ENCODE assay signal across 10 cellular contexts in the genomic region with DNA sequence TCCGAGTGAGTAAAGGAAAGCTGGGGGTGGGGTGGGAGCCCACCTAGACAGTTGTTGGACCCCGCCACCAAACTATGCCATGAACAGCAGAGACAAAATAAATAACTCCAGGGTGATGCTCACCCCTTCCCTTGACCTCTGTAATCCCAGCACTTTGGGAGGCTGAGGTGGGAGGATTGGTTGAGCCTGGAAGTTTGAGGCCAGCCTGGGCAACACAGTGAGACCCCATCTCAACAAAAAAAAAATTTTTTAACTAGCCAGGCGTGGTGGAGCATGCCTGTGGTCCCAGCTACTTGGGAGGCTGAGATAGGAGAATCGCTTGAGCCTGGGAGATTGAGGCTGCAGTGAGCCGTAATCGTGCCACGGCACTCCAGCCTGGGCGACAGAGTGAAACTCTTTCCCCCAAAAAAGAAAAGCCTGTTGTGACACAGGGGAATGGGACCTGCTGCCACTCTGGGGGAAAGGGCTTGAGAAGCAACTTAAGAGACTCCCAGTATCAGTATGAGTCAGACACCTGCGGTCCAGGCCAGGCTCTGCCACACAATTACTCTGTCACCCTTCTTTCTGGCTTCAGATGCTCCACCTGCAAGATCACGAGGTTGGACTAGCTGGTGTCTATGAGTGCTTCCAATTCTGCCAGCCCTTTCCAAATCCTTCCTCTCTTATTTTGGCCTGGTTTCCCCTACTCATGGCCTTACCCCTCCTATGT. TPM values are rescaled to one million over a fixed set of nuclear protein-coding genes. Genes with fewer than 3 reads are reported as not detected.
DNase-seq lines count a peak whose midpoint lies in the region; ATAC-seq and TF ChIP-seq lines count a peak whose summit lies in the region.
"Had no signal": no experiment of that assay in that cellular context is flagged by ENCODE, and none has a peak within 500 bp of the region (broad histone marks: within the 10 kb centered on the region; RNA-seq: fewer than 3 reads in every experiment).

No MANE protein-coding gene starts in this region.

- no peaks in the 10 kb centered on the region for H3K27me3 ChIP-seq in psoas muscle (ENCODE audit: insufficient read depth in 3 of 3, low read length in 2 of 3)
- H3K27me3 ChIP-seq: esophagus muscularis mucosa, Peyer's patch had no signal

- CTCF ChIA-PET in RWPE1 (lab: Yijun Ruan, JAX), result interaction anchor here (0.5 to 2.0 kb wide), 5 partner anchors 9 to 83 kb away, joined by 3 to 35 read pairs (median 5); a partner anchor contains a TSS

- intact Hi-C loops in psoas muscle (cut with DNase I), result loop anchor here in 1 of 2 donors (5.0 kb wide), 1 partner anchor 54 kb away; no protein-coding TSS in a partner anchor

- H3K27ac ChIP-seq in RWPE1 (peak overlapping the region; percentile 33), psoas muscle (peak overlapping the region; percentile 80)
- H3K27ac ChIP-seq: Peyer's patch had no signal

- peaks cover 0 to 62% of the 10 kb centered on the region in 2 donors for H3K36me3 ChIP-seq in psoas muscle (ENCODE audit: insufficient read depth in 1 of 2, low read depth in 1 of 2)
- H3K36me3 ChIP-seq: Peyer's patch had no signal

- DNase-seq in RWPE1 (ENCODE audit: low spot score) (no peak), psoas muscle (peak; percentile 35 to 71), NCI-H1105 (lab: John Stamatoyannopoulos, UW) (no peak), left lobe of liver (ENCODE audit: low spot score) (no peak), C1 segment of cervical spinal cord (lab: John Stamatoyannopoulos, UW) (no peak)
- DNase-seq: midbrain, Peyer's patch had no signal

- POLR2A ChIA-PET in RWPE1 (lab: Yijun Ruan, JAX; ENCODE audit: low non-redundant PET), result no interaction called here

- H3K9me3 ChIP-seq in psoas muscle, result no peaks in the 10 kb centered on the region
- H3K9me3 ChIP-seq: esophagus muscularis mucosa, Peyer's patch had no signal

- H3K4me3 ChIP-seq in psoas muscle, result no peak overlapping the region
- H3K4me3 ChIP-seq: esophagus muscularis mucosa, Peyer's patch had no signal

- peaks cover 53% of the 10 kb centered on the region for H3K4me1 ChIP-seq in psoas muscle

- 77 to 83% (median 79%) methylated on average over 10 of the region's 10 CpGs for WGBS in psoas muscle, 3 donors

- ATAC-seq in GM19025 (IDR thresholded peaks at IDR 0.05; ENCODE audit: low read depth, unreplicated experiment) (peak; percentile 66), HG02759 (IDR thresholded peaks at IDR 0.05; ENCODE audit: unreplicated experiment) (peak; percentile 83), psoas muscle (peak; percentile 60 to 69 (median 66)), left lobe of liver (no peak)

- TF ChIP-seq CTCF in RWPE1 (conservative IDR thresholded peaks at IDR 0.05; ENCODE audit: low read depth) (no peak), psoas muscle (IDR thresholded peaks at IDR 0.05) (no peak)

RNA-seq across cellular contexts. Expression of a gene that starts 5.0 kb away (rescaled TPM):
- total RNA-seq in psoas muscle, result 100 to 1,000 TPM; 245 to 291 (median 266) TPM
- 100 to 1,000 TPM; 120 to 254 (median 151) TPM for polyA plus RNA-seq in psoas muscle
- 1.0 TPM for total RNA-seq in left lobe of liver

RNA-seq across cellular contexts. Expression of a gene that starts 20.3 kb away (rescaled TPM):
- total RNA-seq in psoas muscle, result 10 to 100 TPM; 15.1 to 26.5 (median 18.4) TPM
- polyA plus RNA-seq in psoas muscle, result 10 to 100 TPM in 2 of 3 donors, 1 to 10 TPM in 1; 7.0 to 11.3 (median 11.0) TPM
- total RNA-seq in left lobe of liver, result 18.1 TPM

RNA-seq across cellular contexts. Expression of a gene that starts 30.6 kb away (rescaled TPM):
- 10 to 100 TPM; 10.2 to 46.6 (median 18.7) TPM for total RNA-seq in psoas muscle
- 1 to 10 TPM; 2.3 to 5.4 (median 3.3) TPM for polyA plus RNA-seq in psoas muscle
- total RNA-seq in left lobe of liver, result 19.3 TPM

RNA-seq across cellular contexts. Expression of a gene that starts 40.9 kb away (rescaled TPM):
- total RNA-seq in psoas muscle, result 1 to 10 TPM in 3 of 4 donors, under 1 TPM in 1; 0.55 to 2.7 (median 1.3) TPM
- polyA plus RNA-seq in psoas muscle, result 1 to 10 TPM in 1 of 3 donors, under 1 TPM in 2; 0.64 to 1.3 (median 0.98) TPM
- total RNA-seq in left lobe of liver, result 1.9 TPM

Comparison
In these comparisons a context has a peak if more than half of its experiments do, and no peak if none do; other contexts are left out.
1. DNase-seq: peak in psoas muscle (2 of 2); none in RWPE1 (single experiment), NCI-H1105 (single experiment), left lobe of liver (single experiment) and C1 segment of cervical spinal cord (0 of 14).
2. RNA of a gene that starts 5.0 kb away (total RNA-seq): 245 to 291 TPM in psoas muscle; 1.0 TPM in left lobe of liver (single experiment); every median in the first group is over 100 times any median in the second.